ENCODE assay signal across 8 cellular contexts in the genomic region with DNA sequence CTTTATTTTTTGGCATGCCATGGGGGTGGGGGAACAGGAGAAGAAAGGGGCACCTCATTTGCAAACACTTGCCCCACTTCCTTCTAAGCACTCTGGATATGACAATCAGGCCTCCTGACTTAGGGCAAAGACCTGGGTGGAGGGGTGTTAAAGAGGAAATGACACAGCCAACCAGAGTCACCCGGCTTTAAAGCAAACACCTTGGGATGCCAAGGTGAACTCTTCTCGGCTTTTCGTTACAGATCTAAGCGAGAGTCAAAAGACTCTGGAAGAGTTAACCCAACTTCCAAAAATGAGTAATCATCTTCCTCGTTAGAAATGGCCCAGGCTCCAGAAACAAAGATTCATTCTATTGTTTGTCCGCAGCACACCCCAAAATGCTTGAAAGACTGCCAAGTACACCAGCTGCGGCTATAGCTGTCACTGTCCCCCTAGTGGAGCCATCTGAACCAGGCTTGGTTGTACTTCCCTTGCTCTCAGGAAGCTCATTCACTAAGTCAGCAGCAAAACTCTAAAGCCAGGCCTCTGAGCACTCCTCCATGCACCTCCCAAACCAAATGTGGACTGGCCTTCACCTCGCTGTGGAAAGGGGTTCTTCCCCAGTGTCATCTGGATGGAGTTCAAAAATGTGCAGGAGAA. TPM values are rescaled to one million over a fixed set of nuclear protein-coding genes. Genes with fewer than 3 reads are reported as not detected.
DNase-seq lines count a peak whose midpoint lies in the region; ATAC-seq and TF ChIP-seq lines count a peak whose summit lies in the region.

No MANE protein-coding gene starts in this region.

- peak overlapping the region; percentile 74 for H3K4me3 Mint-ChIP-seq in activated CD4-positive, alpha-beta memory T cell treated with anti-CD3 and anti-CD28 coated beads for 36 hours
- H3K4me3 Mint-ChIP-seq in endothelial cell (ENCODE audit: unreplicated experiment) (no peak overlapping the region), mesothelial cell of epicardium (no peak overlapping the region)
- peak overlapping the region; percentile 46 to 91 (median 73) for H3K4me3 Mint-ChIP-seq in naive thymus-derived CD4-positive, alpha-beta T cell

- TF ChIP-seq CTCF in GM12872 (IDR thresholded peaks at IDR 0.05; ENCODE audit: insufficient read depth, low read depth, low read length) (peak; percentile 91), Loucy (conservative IDR thresholded peaks at IDR 0.05; ENCODE audit: low read length) (peak; percentile 42), endothelial cell (IDR thresholded peaks at IDR 0.05; ENCODE audit: unreplicated experiment) (peak; percentile 21), mesothelial cell of epicardium (IDR thresholded peaks at IDR 0.05; ENCODE audit: unreplicated experiment) (no peak)

- H3K4me1 ChIP-seq in Loucy (ENCODE audit: insufficient read depth, low read length, poor library complexity, severe bottlenecking) (peaks cover 32% of the 10 kb centered on the region), aorta (ENCODE audit: control insufficient read depth in 1 of 2, insufficient read depth in 2 of 2, low read length in 2 of 2) (no peaks in the 10 kb centered on the region)
- peaks cover 82 to 96% of the 10 kb centered on the region in 2 donors for H3K4me1 ChIP-seq in naive thymus-derived CD4-positive, alpha-beta T cell (ENCODE audit: control insufficient read depth in 2 of 2, insufficient read depth in 2 of 2, low read length in 2 of 2)

- H3K36me3 ChIP-seq in Loucy (ENCODE audit: insufficient read depth, low read length) (no peaks in the 10 kb centered on the region), aorta (ENCODE audit: control insufficient read depth in 1 of 2, insufficient read depth in 2 of 2, low read length in 1 of 2) (no peaks in the 10 kb centered on the region)
- no peaks in the 10 kb centered on the region for H3K36me3 ChIP-seq in naive thymus-derived CD4-positive, alpha-beta T cell (ENCODE audit: control insufficient read depth in 2 of 3, insufficient read depth in 3 of 3, low read length in 3 of 3)

- DNase-seq in activated CD4-positive, alpha-beta memory T cell treated with anti-CD3 and anti-CD28 coated beads for 36 hours = peak; percentile 85
- DNase-seq in endothelial cell (ENCODE audit: low spot score) = peak; percentile 43
- peak in 8 of 9 donors; percentile 49 to 85 (median 80) for DNase-seq in naive thymus-derived CD4-positive, alpha-beta T cell
- DNase-seq in aorta = peak in 1 of 2 donors; percentile 80
- no peak for DNase-seq in mesothelial cell of epicardium (ENCODE audit: low spot score in 2 of 2, unreplicated experiment in 2 of 2)

- POLR2A ChIA-PET in activated CD4-positive, alpha-beta memory T cell treated with anti-CD3 and anti-CD28 coated beads for 36 hours (lab: Charles Lee) = interaction anchor here (0.8 to 8.0 kb wide), 18 partner anchors 10 to 197 kb away, joined by 3 to 155 read pairs (median 8); no protein-coding TSS in a partner anchor
- POLR2A ChIA-PET in naive thymus-derived CD4-positive, alpha-beta T cell (lab: Charles Lee) = interaction anchor here (0.6 to 17.4 kb wide), 18 partner anchors 12 to 189 kb away, joined by 3 to 271 read pairs (median 11); no protein-coding TSS in a partner anchor

- no peak overlapping the region for H3K9ac ChIP-seq in Loucy (ENCODE audit: low read depth, low read length, poor library complexity, severe bottlenecking)

- no peaks in the 10 kb centered on the region for H3K9me3 ChIP-seq in Loucy (ENCODE audit: insufficient read depth, low read depth, low read length)
- no peaks in the 10 kb centered on the region for H3K9me3 ChIP-seq in naive thymus-derived CD4-positive, alpha-beta T cell (ENCODE audit: control insufficient read depth in 2 of 3, low read length in 3 of 3)
- H3K9me3 ChIP-seq in aorta (ENCODE audit: control insufficient read depth, low read length) = no peaks in the 10 kb centered on the region

- H3K4me2 ChIP-seq in Loucy (ENCODE audit: low read depth, low read length, poor library complexity, severe bottlenecking) = no peak overlapping the region

- CTCF ChIA-PET in activated CD4-positive, alpha-beta memory T cell treated with anti-CD3 and anti-CD28 coated beads for 36 hours (lab: Charles Lee) = interaction anchor here (0.6 to 7.2 kb wide), 28 partner anchors 11 to 107 kb away, joined by 3 to 127 read pairs (median 7); no protein-coding TSS in a partner anchor
- CTCF ChIA-PET in naive thymus-derived CD4-positive, alpha-beta T cell (lab: Charles Lee) = interaction anchor here (1.0 to 13.1 kb wide), 21 partner anchors 10 to 184 kb away, joined by 3 to 150 read pairs (median 11); no protein-coding TSS in a partner anchor

- H3F3A ChIP-seq in Loucy (ENCODE audit: low read depth) = no peaks in the 10 kb centered on the region

- H3K9me3 Mint-ChIP-seq in activated CD4-positive, alpha-beta memory T cell treated with anti-CD3 and anti-CD28 coated beads for 36 hours = no peaks in the 10 kb centered on the region
- H3K9me3 Mint-ChIP-seq in endothelial cell (ENCODE audit: unreplicated experiment) (no peaks in the 10 kb centered on the region), mesothelial cell of epicardium (no peaks in the 10 kb centered on the region)
- H3K9me3 Mint-ChIP-seq in naive thymus-derived CD4-positive, alpha-beta T cell = no peaks in the 10 kb centered on the region

- H3K9me2 ChIP-seq in Loucy (replicated peaks; ENCODE audit: low read depth, low read length) = no peaks in the 10 kb centered on the region

- H3K27ac Mint-ChIP-seq in activated CD4-positive, alpha-beta memory T cell treated with anti-CD3 and anti-CD28 coated beads for 36 hours = peak overlapping the region; percentile 96
- no peak overlapping the region for H3K27ac Mint-ChIP-seq in endothelial cell (ENCODE audit: unreplicated experiment)
- H3K27ac Mint-ChIP-seq in naive thymus-derived CD4-positive, alpha-beta T cell = peak overlapping the region; percentile 83 to 99 (median 94)
- H3K27ac Mint-ChIP-seq in mesothelial cell of epicardium = no peak overlapping the region

- H3K4me3 ChIP-seq in Loucy (ENCODE audit: low read length, poor library complexity, severe bottlenecking) (no peak overlapping the region), aorta (ENCODE audit: low read length in 2 of 2) (no peak overlapping the region)
- H3K4me3 ChIP-seq in naive thymus-derived CD4-positive, alpha-beta T cell (ENCODE audit: low read length) = peak overlapping the region; percentile 19

- H2AFZ ChIP-seq in Loucy (ENCODE audit: low read length) = no peak overlapping the region

- H3K36me3 Mint-ChIP-seq in activated CD4-positive, alpha-beta memory T cell treated with anti-CD3 and anti-CD28 coated beads for 36 hours = peaks cover 18% of the 10 kb centered on the region
- H3K36me3 Mint-ChIP-seq in endothelial cell (ENCODE audit: low read depth, unreplicated experiment) = no peaks in the 10 kb centered on the region
- peaks cover 0 to 31% (median 0%) of the 10 kb centered on the region in 5 donors for H3K36me3 Mint-ChIP-seq in naive thymus-derived CD4-positive, alpha-beta T cell
- H3K36me3 Mint-ChIP-seq in mesothelial cell of epicardium = peaks cover 2% of the 10 kb centered on the region

- H3K27me3 Mint-ChIP-seq in activated CD4-positive, alpha-beta memory T cell treated with anti-CD3 and anti-CD28 coated beads for 36 hours = no peaks in the 10 kb centered on the region
- H3K27me3 Mint-ChIP-seq in endothelial cell (ENCODE audit: unreplicated experiment) (peaks cover 3% of the 10 kb centered on the region), mesothelial cell of epicardium (ENCODE audit: low read depth) (no peaks in the 10 kb centered on the region)
- no peaks in the 10 kb centered on the region for H3K27me3 Mint-ChIP-seq in naive thymus-derived CD4-positive, alpha-beta T cell

- H3K27ac ChIP-seq in naive thymus-derived CD4-positive, alpha-beta T cell (ENCODE audit: low read depth, low read length) = peak overlapping the region; percentile 72
- H3K27ac ChIP-seq in aorta (ENCODE audit: low read depth in 1 of 2, low read length in 2 of 2) = no peak overlapping the region

- 81 to 84% methylated on average over 8 of the region's 8 CpGs for WGBS in aorta, 2 donors

- ATAC-seq in GM21825 (IDR thresholded peaks at IDR 0.05; ENCODE audit: unreplicated experiment) (peak; percentile 45), aorta (ENCODE audit: low FRiP score) (peak; percentile 42)
- ATAC-seq in naive thymus-derived CD4-positive, alpha-beta T cell = peak; percentile 63

- peaks cover 92% of the 10 kb centered on the region for H3K4me1 Mint-ChIP-seq in activated CD4-positive, alpha-beta memory T cell treated with anti-CD3 and anti-CD28 coated beads for 36 hours (ENCODE audit: low read depth)
- H3K4me1 Mint-ChIP-seq in endothelial cell (ENCODE audit: unreplicated experiment) (peaks cover 47% of the 10 kb centered on the region), mesothelial cell of epicardium (peaks cover 68% of the 10 kb centered on the region)
- peaks cover 80 to 99% (median 88%) of the 10 kb centered on the region in 7 donors for H3K4me1 Mint-ChIP-seq in naive thymus-derived CD4-positive, alpha-beta T cell

- H3K79me2 ChIP-seq in Loucy (ENCODE audit: insufficient read depth, low read length) = peaks cover 92% of the 10 kb centered on the region

- intact Hi-C loops in activated CD4-positive, alpha-beta memory T cell treated with anti-CD3 and anti-CD28 coated beads for 36 hours (cut with micrococcal nuclease) = loop anchor here (1.0 kb wide), 1 partner anchor 9 kb away; no protein-coding TSS in a partner anchor
- intact Hi-C loops in naive thymus-derived CD4-positive, alpha-beta T cell (cut with micrococcal nuclease) = loop anchor here (1.0 to 2.0 kb wide), 13 partner anchors 14 to 189 kb away; no protein-coding TSS in a partner anchor
- intact Hi-C loops in aorta (cut with DNase I) = no loop called here

- H3K27me3 ChIP-seq in Loucy (ENCODE audit: insufficient read depth, low read length, poor library complexity, severe bottlenecking) (no peaks in the 10 kb centered on the region), aorta (ENCODE audit: control insufficient read depth in 1 of 2, insufficient read depth in 2 of 2, low read length in 1 of 2) (no peaks in the 10 kb centered on the region)
- no peaks in the 10 kb centered on the region for H3K27me3 ChIP-seq in naive thymus-derived CD4-positive, alpha-beta T cell (ENCODE audit: control insufficient read depth in 2 of 2, insufficient read depth in 2 of 2, low read length in 2 of 2)

- peaks cover 59% of the 10 kb centered on the region for H4K20me1 ChIP-seq in Loucy (ENCODE audit: insufficient read depth, low read length, poor library complexity, severe bottlenecking)

RNA-seq across cellular contexts. Expression of gene FAM53B, which starts 24.8 kb away (rescaled TPM):
- total RNA-seq in activated CD4-positive, alpha-beta memory T cell treated with anti-CD3 and anti-CD28 coated beads for 36 hours = 10 to 100 TPM; 25.3 to 25.5 TPM
- 21.0 TPM for total RNA-seq in endothelial cell (ENCODE audit: unreplicated experiment)
- 10 to 100 TPM; 25.5 to 51.5 (median 28.6) TPM for total RNA-seq in naive thymus-derived CD4-positive, alpha-beta T cell
- 10 to 100 TPM in 1 of 2 donors, 1 to 10 TPM in 1; 3.9 to 18.8 TPM for polyA plus RNA-seq in naive thymus-derived CD4-positive, alpha-beta T cell
- total RNA-seq in aorta = 10 to 100 TPM; 13.4 to 20.6 TPM
- polyA plus RNA-seq in aorta = 1 to 10 TPM; 5.1 to 5.9 TPM
- total RNA-seq in mesothelial cell of epicardium = 40.7 to 43.0 TPM (median 42.0 TPM) in 3 replicates

Comparison
In these comparisons a context has a peak if more than half of its experiments do, and no peak if none do; other contexts are left out.
1. DNase-seq: peak in activated CD4-positive, alpha-beta memory T cell treated with anti-CD3 and anti-CD28 coated beads for 36 hours (single experiment), endothelial cell (single experiment) and naive thymus-derived CD4-positive, alpha-beta T cell (8 of 9); none in mesothelial cell of epicardium (0 of 2).
2. H3K27ac Mint-ChIP-seq: peak in activated CD4-positive, alpha-beta memory T cell treated with anti-CD3 and anti-CD28 coated beads for 36 hours (single experiment) and naive thymus-derived CD4-positive, alpha-beta T cell (9 of 9); none in endothelial cell (single experiment) and mesothelial cell of epicardium (single experiment).
3. H3K4me3 Mint-ChIP-seq: peak in activated CD4-positive, alpha-beta memory T cell treated with anti-CD3 and anti-CD28 coated beads for 36 hours (single experiment) and naive thymus-derived CD4-positive, alpha-beta T cell (10 of 10); none in endothelial cell (single experiment) and mesothelial cell of epicardium (single experiment).
4. intact Hi-C loops: an anchor here in activated CD4-positive, alpha-beta memory T cell treated with anti-CD3 and anti-CD28 coated beads for 36 hours (1.0 kb wide) and naive thymus-derived CD4-positive, alpha-beta T cell (1.0 to 2.0 kb wide); none called in aorta.
5. Peak in every context shown above with its lines, with median percentiles within 50 percentile points of each other: ATAC-seq.